Comparison of ENCODE assay signal across 1 cellular context in genomic region chr5:6830643-6831239, GRCh38.
TF ChIP-seq lines count a peak whose summit lies in the region.

No MANE protein-coding gene starts in this region.

TF ChIP-seq in H1, 55 proteins besides CTCF, POLR2A, EP300 and RAD21 (continued from another document):
- no peak for TF ChIP-seq TAF7 (optimal IDR thresholded peaks at IDR 0.05; ENCODE audit: borderline replicate concordance, low read depth, low read length)
- TF ChIP-seq SIRT6 (IDR thresholded peaks at IDR 0.05; ENCODE audit: low read length), result no peak
- no peak for TF ChIP-seq SRF (IDR thresholded peaks at IDR 0.05; ENCODE audit: low read depth, low read length)
- TF ChIP-seq CHD1 (IDR thresholded peaks at IDR 0.05; ENCODE audit: low read depth, low read length), result no peak
- no peak for TF ChIP-seq RNF2 (IDR thresholded peaks at IDR 0.05; ENCODE audit: borderline replicate concordance, low read depth, low read length, missing control alignments, poor library complexity, severe bottlenecking)
- no peak for TF ChIP-seq USF2 (IDR thresholded peaks at IDR 0.05; ENCODE audit: low read length)
- no peak for TF ChIP-seq EZH2 (IDR thresholded peaks at IDR 0.05; ENCODE audit: low read depth, low read length, severe bottlenecking)
